In genomic region chr11:3857628-3858027, GRCh38 we compare ENCODE assay signal across 8 cellular contexts. TPM values are rescaled to one million over a fixed set of nuclear protein-coding genes. Genes with fewer than 3 reads are reported as not detected.
A peak's percentile ranks its signal among the peaks of the same experiment; 100 is the strongest.
DNase-seq lines count a peak whose midpoint lies in the region; ATAC-seq, FAIRE-seq and TF ChIP-seq lines count a peak whose summit lies in the region.

No MANE protein-coding gene starts in this region.

- peaks cover 56% of the 10 kb centered on the region for H3K4me1 ChIP-seq in A549
- H3K4me1 ChIP-seq in GM23248 (ENCODE audit: insufficient read depth), result peaks cover 17% of the 10 kb centered on the region
- H3K4me1 ChIP-seq in astrocyte (ENCODE audit: insufficient read depth, low read length), result peaks cover 13% of the 10 kb centered on the region

- TF ChIP-seq RAD21 in A549 (conservative IDR thresholded peaks at IDR 0.05 in 1 of 2, IDR thresholded peaks at IDR 0.05 in 1 of 2), result no peak

- H3K4me3 Mint-ChIP-seq in astrocyte (ENCODE audit: unreplicated experiment) (peak overlapping the region; percentile 91), naive B cell (peak overlapping the region; percentile 87 to 99 (median 96))

- peaks cover 2% of the 10 kb centered on the region for H3K36me3 Mint-ChIP-seq in astrocyte (ENCODE audit: low read depth, unreplicated experiment)
- peaks cover 0 to 4% of the 10 kb centered on the region in 2 donors for H3K36me3 Mint-ChIP-seq in naive B cell

- TF ChIP-seq CTCF in A549 (IDR thresholded peaks at IDR 0.05) (no peak), astrocyte (IDR thresholded peaks at IDR 0.05; ENCODE audit: insufficient read depth, low read depth, low read length) (no peak), GM10266 (IDR thresholded peaks at IDR 0.05; ENCODE audit: control insufficient read depth, insufficient read depth, low read depth, missing control alignments) (no peak)

- FAIRE-seq in A549 (lab: Jason Lieb, UNC) (no peak), astrocyte (lab: Jason Lieb, UNC) (no peak)

- H2AFZ ChIP-seq in GM23248 (no peak overlapping the region), astrocyte (ENCODE audit: low read depth, low read length) (no peak overlapping the region)

- TF ChIP-seq POLR2A in A549 (IDR thresholded peaks at IDR 0.05; ENCODE audit: low read length), result no peak

- H3K27me3 ChIP-seq in GM23248 (replicated peaks; ENCODE audit: insufficient read depth), result no peaks in the 10 kb centered on the region
- H3K27me3 ChIP-seq in astrocyte (ENCODE audit: insufficient read depth, low read length), result no peaks in the 10 kb centered on the region

- no peak for TF ChIP-seq EP300 in A549 (IDR thresholded peaks at IDR 0.05)

- peaks cover 70% of the 10 kb centered on the region for H3K79me2 ChIP-seq in GM23248 (ENCODE audit: insufficient read depth)
- peaks cover 42% of the 10 kb centered on the region for H3K79me2 ChIP-seq in astrocyte (ENCODE audit: insufficient read depth, low read length)

- peak overlapping the region; percentile 97 for H3K4me2 ChIP-seq in A549
- H3K4me2 ChIP-seq in GM23248 (ENCODE audit: unreplicated experiment), result no peak overlapping the region
- no peak overlapping the region for H3K4me2 ChIP-seq in astrocyte (ENCODE audit: low read length)

- no peaks in the 10 kb centered on the region for H3K9me2 ChIP-seq in GM23248 (ENCODE audit: insufficient read depth)

- in situ Hi-C loops in GM23248 (cut with MboI), result no loop called here

- H3K9me3 ChIP-seq in A549 (no peaks in the 10 kb centered on the region), GM23248 (ENCODE audit: low read depth) (no peaks in the 10 kb centered on the region), astrocyte (ENCODE audit: insufficient read depth, low read depth, low read length) (no peaks in the 10 kb centered on the region)

- no peak for ATAC-seq in A549
- ATAC-seq in naive B cell (ENCODE audit: low read depth in 2 of 2), result no peak

- H3F3A ChIP-seq in GM23248 (ENCODE audit: insufficient read depth), result no peaks in the 10 kb centered on the region

- H3K27me3 Mint-ChIP-seq in astrocyte (ENCODE audit: low read depth, unreplicated experiment) (no peaks in the 10 kb centered on the region), naive B cell (no peaks in the 10 kb centered on the region)

- H3K36me3 ChIP-seq in GM23248 (ENCODE audit: low read depth) (no peaks in the 10 kb centered on the region), astrocyte (ENCODE audit: insufficient read depth, low read length) (no peaks in the 10 kb centered on the region)

- H3K4me3 ChIP-seq in A549, result no peak overlapping the region
- H3K4me3 ChIP-seq in GM23248, result peak overlapping the region; percentile 10; the same call in 1 of the 2 replicates
- no peak overlapping the region for H3K4me3 ChIP-seq in astrocyte (ENCODE audit: insufficient read depth, low read depth, low read length)

- H3K27ac ChIP-seq in A549, result no peak overlapping the region
- H3K27ac ChIP-seq in GM23248, result no peak overlapping the region
- no peak overlapping the region for H3K27ac ChIP-seq in astrocyte (ENCODE audit: low read depth, low read length)

- H3K9ac ChIP-seq in GM23248, result no peak overlapping the region
- H3K9ac ChIP-seq in astrocyte (ENCODE audit: low read length), result no peak overlapping the region

- CTCF ChIA-PET in A549 (lab: Yijun Ruan, JAX), result interaction anchor here (1.3 to 27.8 kb wide), 3 partner anchors 8 to 212 kb away, joined by 3 to 919 read pairs (median 20); no protein-coding TSS in a partner anchor

- H4K20me1 ChIP-seq in GM23248 (ENCODE audit: insufficient read depth), result no peaks in the 10 kb centered on the region
- peaks cover 17% of the 10 kb centered on the region for H4K20me1 ChIP-seq in astrocyte (ENCODE audit: insufficient read depth, low read length)

- H3K4me1 Mint-ChIP-seq in astrocyte (ENCODE audit: low read depth, unreplicated experiment) (peaks cover 42% of the 10 kb centered on the region), naive B cell (peaks cover 74 to 82% (median 82%) of the 10 kb centered on the region in 3 donors)

- H3K9me3 Mint-ChIP-seq in astrocyte (ENCODE audit: unreplicated experiment) (no peaks in the 10 kb centered on the region), naive B cell (no peaks in the 10 kb centered on the region)

- DNase-seq in A549 (ENCODE audit: low read depth in 1 of 2, low spot score in 1 of 2) (no peak), GM23248 (no peak), astrocyte (ENCODE audit: low read depth) (no peak), naive B cell (no peak), Ammon's horn (ENCODE audit: low spot score) (no peak), NCI-H82 (lab: John Stamatoyannopoulos, UW) (no peak), GM10266 (ENCODE audit: extremely low spot score) (no peak)
- no peak for DNase-seq in stimulated activated CD8-positive, alpha-beta memory T cell treated with anti-CD3 and anti-CD28 coated beads, Interleukin-4, amount 100 ng/mL, for 48 hours

- no peak overlapping the region for H3K27ac Mint-ChIP-seq in astrocyte (ENCODE audit: unreplicated experiment)
- H3K27ac Mint-ChIP-seq in naive B cell, result peak overlapping the region; percentile 50 to 99 (median 74)

- POLR2A ChIA-PET in A549 (lab: Yijun Ruan, JAX), result no interaction called here

TF ChIP-seq in A549, 52 proteins besides CTCF, POLR2A, EP300 and RAD21 (continues in another document):
- TF ChIP-seq CEBPB (IDR thresholded peaks at IDR 0.05) (no peak), HOXB5 (CRISPR knock-in tag; IDR thresholded peaks at IDR 0.05) (no peak), ZSCAN20 (CRISPR knock-in tag; IDR thresholded peaks at IDR 0.05) (no peak), BCL3 (IDR thresholded peaks at IDR 0.05) (no peak), JUNB (IDR thresholded peaks at IDR 0.05) (no peak), NPAS2 (CRISPR knock-in tag; IDR thresholded peaks at IDR 0.05; ENCODE audit: borderline replicate concordance) (no peak), MAX (IDR thresholded peaks at IDR 0.05) (no peak), NR3C1 (IDR thresholded peaks at IDR 0.05) (no peak), BHLHE40 (IDR thresholded peaks at IDR 0.05; ENCODE audit: low read depth, low read length) (no peak), ATOH8 (CRISPR knock-in tag; IDR thresholded peaks at IDR 0.05; ENCODE audit: low read depth) (no peak), FOSL2 (IDR thresholded peaks at IDR 0.05) (no peak), FOSL2 (CRISPR knock-in tag; IDR thresholded peaks at IDR 0.05) (no peak)

RNA-seq across cellular contexts. Expression of gene STIM1, which starts 2.2 kb away (rescaled TPM):
- 38.7 and 42.5 TPM in 2 replicates for polyA plus RNA-seq in A549 (2011; rRNA removed)
- polyA plus RNA-seq in A549 (2012; cell fraction: cytosol; rRNA removed), result 22.4 and 26.1 TPM in 2 replicates
- polyA plus RNA-seq in A549 (2012; cell fraction: nucleus; rRNA removed), result 40.8 and 56.0 TPM in 2 replicates
- polyA plus RNA-seq in A549 (2017; fragmentation: RNase III; extraction: RNeasy Plus Mini Kit Qiagen cat#74134 plus additional on column Dnase treatment), result 32.8 to 35.3 TPM (median 35.2 TPM) in 3 replicates
- polyA minus RNA-seq in A549 (2011; rRNA and poly(A)+ RNA removed), result 60.6 and 70.8 TPM in 2 replicates
- 24.6 and 63.4 TPM in 2 replicates for total RNA-seq in GM23248 (2014; rRNA removed; shearing (Covaris generic))
- polyA plus RNA-seq in GM23248 (2016; fragmentation: Nextera tagmentation; extraction: Ambion mirVana), result 22.0 and 22.3 TPM in 2 replicates
- total RNA-seq in astrocyte, result 42.9 and 49.3 TPM in 2 replicates
- polyA plus RNA-seq in naive B cell (ENCODE audit: low read depth in 6 of 6), result 10 to 100 TPM; 29.1 to 51.9 (median 35.0) TPM

RNA-seq across cellular contexts. Expression of gene RHOG, which starts 16.9 kb away (rescaled TPM):
- polyA plus RNA-seq in A549 (2011; rRNA removed), result 41.1 and 54.3 TPM in 2 replicates
- polyA plus RNA-seq in A549 (2012; cell fraction: cytosol; rRNA removed), result 111 and 157 TPM in 2 replicates
- polyA plus RNA-seq in A549 (2012; cell fraction: nucleus; rRNA removed), result 59.8 and 100 TPM in 2 replicates
- polyA plus RNA-seq in A549 (2017; fragmentation: RNase III; extraction: RNeasy Plus Mini Kit Qiagen cat#74134 plus additional on column Dnase treatment), result 55.0 to 64.3 TPM (median 62.2 TPM) in 3 replicates
- 87.2 and 95.3 TPM in 2 replicates for polyA minus RNA-seq in A549 (2011; rRNA and poly(A)+ RNA removed)
- total RNA-seq in GM23248 (2014; rRNA removed; shearing (Covaris generic)), result 42.0 and 45.5 TPM in 2 replicates
- 59.5 and 61.4 TPM in 2 replicates for polyA plus RNA-seq in GM23248 (2016; fragmentation: Nextera tagmentation; extraction: Ambion mirVana)
- 54.5 and 54.7 TPM in 2 replicates for total RNA-seq in astrocyte
- 100 to 1,000 TPM in 5 of 6 donors, 10 to 100 TPM in 1; 88.9 to 144 (median 117) TPM for polyA plus RNA-seq in naive B cell (ENCODE audit: low read depth in 6 of 6)

RNA-seq across cellular contexts. Expression of gene PGAP2, which starts 49.3 kb away (rescaled TPM):
- polyA plus RNA-seq in A549 (2011; rRNA removed), result 35.2 and 49.2 TPM in 2 replicates
- 47.6 and 65.5 TPM in 2 replicates for polyA plus RNA-seq in A549 (2012; cell fraction: cytosol; rRNA removed)
- 65.2 and 78.0 TPM in 2 replicates for polyA plus RNA-seq in A549 (2012; cell fraction: nucleus; rRNA removed)
- polyA plus RNA-seq in A549 (2017; fragmentation: RNase III; extraction: RNeasy Plus Mini Kit Qiagen cat#74134 plus additional on column Dnase treatment), result 31.4 to 32.4 TPM (median 32.1 TPM) in 3 replicates
- polyA minus RNA-seq in A549 (2011; rRNA and poly(A)+ RNA removed), result 49.4 and 59.3 TPM in 2 replicates
- total RNA-seq in GM23248 (2014; rRNA removed; shearing (Covaris generic)), result 10.1 and 19.0 TPM in 2 replicates
- 14.7 and 17.8 TPM in 2 replicates for polyA plus RNA-seq in GM23248 (2016; fragmentation: Nextera tagmentation; extraction: Ambion mirVana)
- 22.4 and 22.5 TPM in 2 replicates for total RNA-seq in astrocyte
- polyA plus RNA-seq in naive B cell (ENCODE audit: low read depth in 6 of 6), result 10 to 100 TPM; 16.6 to 29.1 (median 19.3) TPM
